16 cellular contexts compared by ENCODE assay signal in genomic region chr7:117810642-117811512, GRCh38.
DNase-seq lines count a peak whose midpoint lies in the region; FAIRE-seq and TF ChIP-seq lines count a peak whose summit lies in the region.
"Had no signal": no experiment of that assay in that cellular context is flagged by ENCODE, and none has a peak within 500 bp of the region (broad histone marks: within the 10 kb centered on the region; RNA-seq: fewer than 3 reads in every experiment).

No MANE protein-coding gene starts in this region.

- no peak overlapping the region for H3K4me3 ChIP-seq in MG63
- no peak overlapping the region for H3K4me3 ChIP-seq in bronchial epithelial cell (ENCODE audit: low read depth, low read length)
- H3K4me3 ChIP-seq: dorsolateral prefrontal cortex, SJCRH30, thyroid gland had no signal

- H3K27me3 ChIP-seq in MG63 (no peaks in the 10 kb centered on the region), bronchial epithelial cell (ENCODE audit: control insufficient read depth, insufficient read depth, low read length) (no peaks in the 10 kb centered on the region)
- H3K27me3 ChIP-seq: dorsolateral prefrontal cortex, neutrophil, thyroid gland had no signal

- no peaks in the 10 kb centered on the region for H3K9me3 ChIP-seq in MG63
- H3K9me3 ChIP-seq: neutrophil, SJCRH30, thyroid gland had no signal

- DNase-seq in DMS53 (lab: John Stamatoyannopoulos, UW) (peak; percentile 84), MG63 (peak; percentile 38), bronchial epithelial cell (ENCODE audit: low read depth) (peak; percentile 68), iPS-NIHi11 (ENCODE audit: low spot score) (peak; percentile 30), HuH-7.5 (ENCODE audit: low spot score) (no peak), COLO668 (lab: John Stamatoyannopoulos, UW; ENCODE audit: unreplicated experiment) (no peak), SKM-1 (lab: John Stamatoyannopoulos, UW; ENCODE audit: unreplicated experiment) (no peak)
- no peak for DNase-seq in activated CD4-positive, alpha-beta T cell treated with anti-CD3 and anti-CD28 coated beads for 4 hours
- DNase-seq: activated CD8-positive, alpha-beta T cell treated with anti-CD3 and anti-CD28 coated beads for 36 hours; dorsolateral prefrontal cortex; immature natural killer cell; NCI-H2081; SJCRH30; stimulated activated CD4-positive, alpha-beta T cell treated with anti-CD3 and anti-CD28 coated beads, Interleukin-2, amount 100 ng/mL, for 24 hours; thyroid gland had no signal

- H3K36me3 ChIP-seq in MG63 (no peaks in the 10 kb centered on the region), bronchial epithelial cell (ENCODE audit: control insufficient read depth, insufficient read depth, low read length) (no peaks in the 10 kb centered on the region)
- H3K36me3 ChIP-seq: neutrophil, SJCRH30, thyroid gland had no signal

- FAIRE-seq in bronchial epithelial cell (lab: Jason Lieb, UNC): no peak

- TF ChIP-seq CTCF in bronchial epithelial cell (IDR thresholded peaks at IDR 0.05; ENCODE audit: insufficient read depth, low read length, severe bottlenecking): no peak

Comparison
In these comparisons a context has a peak if more than half of its experiments do, and no peak if none do; other contexts are left out.
1. DNase-seq: peak in DMS53 (single experiment), MG63 (single experiment), bronchial epithelial cell (single experiment) and iPS-NIHi11 (single experiment); none in HuH-7.5 (single experiment), COLO668 (single experiment), SKM-1 (single experiment) and activated CD4-positive, alpha-beta T cell treated with anti-CD3 and anti-CD28 coated beads for 4 hours (0 of 2).